19 cellular contexts compared by ENCODE assay signal in genomic region chr15:81516461-81516860, GRCh38.
DNase-seq lines count a peak whose midpoint lies in the region; TF ChIP-seq lines count a peak whose summit lies in the region.
"Had no signal": no experiment of that assay in that cellular context is flagged by ENCODE, and none has a peak within 500 bp of the region (broad histone marks: within the 10 kb centered on the region; RNA-seq: fewer than 3 reads in every experiment).

No MANE protein-coding gene starts in this region.

- H3K4me3 ChIP-seq in AG09309 (ENCODE audit: control insufficient read depth, low read depth, low read length) (no peak overlapping the region), mammary epithelial cell (replicated peaks in 1 of 3; ENCODE audit: insufficient read depth in 1 of 3, low read depth in 2 of 3, low read length in 3 of 3) (no peak overlapping the region)
- H3K4me3 ChIP-seq: heart left ventricle had no signal

- no peaks in the 10 kb centered on the region for H3K9me3 ChIP-seq in mammary epithelial cell (replicated peaks; ENCODE audit: insufficient read depth, low read length)
- H3K9me3 ChIP-seq: heart left ventricle had no signal

- CTCF ChIA-PET in mammary epithelial cell (lab: Charles Lee; ENCODE audit: low non-redundant PET): no interaction called here

- WGBS in mammary epithelial cell (ENCODE audit: low coverage, missing lambda C conversion rate): 32% methylated on average over 3 of the region's 3 CpGs

- dilution Hi-C loops in mammary epithelial cell (cut with HindIII; ENCODE audit: low sequenced_read_pairs): no loop called here

- TF ChIP-seq CTCF in AG09309 (IDR thresholded peaks at IDR 0.05; ENCODE audit: control insufficient read depth, insufficient read depth, low read depth, low read length, missing control alignments) (no peak), mammary epithelial cell (conservative IDR thresholded peaks at IDR 0.05 in 1 of 2, IDR thresholded peaks at IDR 0.05 in 1 of 2; ENCODE audit: extremely low read depth in 1 of 2, insufficient read depth in 1 of 2, low read depth in 1 of 2, low read length in 2 of 2) (no peak)

- no peaks in the 10 kb centered on the region for H3K36me3 ChIP-seq in mammary epithelial cell (ENCODE audit: insufficient read depth, low read length)
- H3K36me3 ChIP-seq: heart left ventricle had no signal

- H3K27ac ChIP-seq in mammary epithelial cell (ENCODE audit: insufficient read depth, low read depth, low read length): no peak overlapping the region
- H3K27ac ChIP-seq: heart left ventricle had no signal

- intact Hi-C loops in mammary epithelial cell (cut with micrococcal nuclease): no loop called here

- DNase-seq in AG09309 (ENCODE audit: low read depth): peak; percentile 14
- peak; percentile 53 for DNase-seq in HT1080 (ENCODE audit: low read depth)
- DNase-seq in mammary epithelial cell: no peak
- DNase-seq in lung microvascular endothelial cell (ENCODE audit: low read depth in 2 of 2): peak; percentile 74 to 83
- no peak for DNase-seq in NCI-H510A (lab: John Stamatoyannopoulos, UW)
- no peak for DNase-seq in NCI-H526 (lab: John Stamatoyannopoulos, UW)
- DNase-seq in DMS53 treated with DMSO at 0.1 percent for 48 hours (lab: John Stamatoyannopoulos, UW; ENCODE audit: unreplicated experiment): no peak
- no peak for DNase-seq in iPS-NIHi7 (ENCODE audit: extremely low spot score)
- DNase-seq: activated CD4-positive, alpha-beta memory T cell treated with anti-CD3 and anti-CD28 coated beads, Interleukin-2, amount 10 ng/mL, durations not matched to agents 7 days and 5 days; activated naive CD8-positive, alpha-beta T cell treated with anti-CD3 and anti-CD28 coated beads, Interleukin-2, amount 10 ng/mL, durations not matched to agents 7 days and 5 days; heart left ventricle; islet precursor cell; mesenchymal stem cell; MV-4-11; NCI-H2107; NCI-H82; nephron progenitor cell; stimulated activated naive CD8-positive, alpha-beta T cell treated with anti-CD3 and anti-CD28 coated beads, Interleukin-15, amount 100 ng/mL, for 72 hours; SW 1271 had no signal

- no peaks in the 10 kb centered on the region for H3K27me3 ChIP-seq in mammary epithelial cell (ENCODE audit: insufficient read depth, low read length)
- H3K27me3 ChIP-seq: heart left ventricle had no signal

- no peaks in the 10 kb centered on the region for H4K20me1 ChIP-seq in mammary epithelial cell (ENCODE audit: insufficient read depth, low read length)

- no peak overlapping the region for H3K9ac ChIP-seq in mammary epithelial cell (ENCODE audit: insufficient read depth, low read length)

- in situ Hi-C loops in mammary epithelial cell (cut with MboI; ENCODE audit: low sequenced_read_pairs in 2 of 2): no loop called here

- peak overlapping the region; percentile 30 for H3K4me2 ChIP-seq in mammary epithelial cell (ENCODE audit: insufficient read depth, low read depth, low read length)

- no peaks in the 10 kb centered on the region for H3K79me2 ChIP-seq in mammary epithelial cell (ENCODE audit: insufficient read depth, low read length)

- H2AFZ ChIP-seq in mammary epithelial cell (ENCODE audit: low read depth, low read length): no peak overlapping the region

- BruUV-seq in mammary epithelial cell (replicated peaks; lab: Mats Ljungman, UMichigan): no TSS peak

- peaks cover 7% of the 10 kb centered on the region for H3K4me1 ChIP-seq in mammary epithelial cell (ENCODE audit: insufficient read depth, low read length)
- H3K4me1 ChIP-seq: heart left ventricle had no signal

Comparison
In these comparisons a context has a peak if more than half of its experiments do, and no peak if none do; other contexts are left out.
1. DNase-seq: peak in AG09309 (single experiment), HT1080 (single experiment) and lung microvascular endothelial cell (2 of 2); none in mammary epithelial cell (single experiment), NCI-H510A (single experiment), NCI-H526 (0 of 2), DMS53 treated with DMSO at 0.1 percent for 48 hours (single experiment) and iPS-NIHi7 (single experiment).